ENCODE assay signal across 22 cellular contexts in genomic region chr9:120854596-120855327, GRCh38. TPM values are rescaled to one million over a fixed set of nuclear protein-coding genes. Genes with fewer than 3 reads are reported as not detected.
DNase-seq lines count a peak whose midpoint lies in the region; ATAC-seq and TF ChIP-seq lines count a peak whose summit lies in the region.
"Had no signal": no experiment of that assay in that cellular context is flagged by ENCODE, and none has a peak within 500 bp of the region (broad histone marks: within the 10 kb centered on the region; RNA-seq: fewer than 3 reads in every experiment).

No MANE protein-coding gene starts in this region.

- no peaks in the 10 kb centered on the region for H3K27me3 Mint-ChIP-seq in activated T-cell treated with anti-CD3 and anti-CD28 coated beads, Interleukin-2, amount 50 U/mL, for 72 hours (ENCODE audit: low read depth)
- no peaks in the 10 kb centered on the region for H3K27me3 Mint-ChIP-seq in CD8-positive, alpha-beta memory T cell
- H3K27me3 Mint-ChIP-seq in natural killer cell (ENCODE audit: low read depth in 2 of 2), result no peaks in the 10 kb centered on the region
- H3K27me3 Mint-ChIP-seq: activated B cell treated with CpG ODN at 0.5 μM for 24 hours had no signal

- no peaks in the 10 kb centered on the region for H3K9me3 Mint-ChIP-seq in activated T-cell treated with anti-CD3 and anti-CD28 coated beads, Interleukin-2, amount 50 U/mL, for 72 hours
- no peaks in the 10 kb centered on the region for H3K9me3 Mint-ChIP-seq in CD8-positive, alpha-beta memory T cell
- H3K9me3 Mint-ChIP-seq in activated naive CD4-positive, alpha-beta T cell treated with anti-CD3 and anti-CD28 coated beads, Interleukin-2, amount 50 U/mL, for 72 hours, result no peaks in the 10 kb centered on the region
- no peaks in the 10 kb centered on the region for H3K9me3 Mint-ChIP-seq in natural killer cell
- H3K9me3 Mint-ChIP-seq: activated B cell treated with CpG ODN at 0.5 μM for 24 hours, nephron had no signal

- H3K9me3 ChIP-seq in CD8-positive, alpha-beta memory T cell (ENCODE audit: low read length), result no peaks in the 10 kb centered on the region
- H3K9me3 ChIP-seq in body of pancreas, result no peaks in the 10 kb centered on the region
- H3K9me3 ChIP-seq: left lung, ovary, transverse colon had no signal

- peaks cover 0 to 15% of the 10 kb centered on the region in 2 donors for H3K36me3 Mint-ChIP-seq in activated T-cell treated with anti-CD3 and anti-CD28 coated beads, Interleukin-2, amount 50 U/mL, for 72 hours (ENCODE audit: insufficient read depth in 2 of 2)
- peaks cover 0 to 60% (median 3%) of the 10 kb centered on the region in 3 donors for H3K36me3 Mint-ChIP-seq in CD8-positive, alpha-beta memory T cell
- H3K36me3 Mint-ChIP-seq in activated naive CD4-positive, alpha-beta T cell treated with anti-CD3 and anti-CD28 coated beads, Interleukin-2, amount 50 U/mL, for 72 hours, result peaks cover 7 to 20% of the 10 kb centered on the region in 2 donors
- H3K36me3 Mint-ChIP-seq in natural killer cell, result no peaks in the 10 kb centered on the region

- H3K27ac ChIP-seq in CD8-positive, alpha-beta memory T cell (ENCODE audit: low read depth, low read length), result no peak overlapping the region
- no peak overlapping the region for H3K27ac ChIP-seq in body of pancreas
- H3K27ac ChIP-seq: KMS-11, left lung, ovary, transverse colon had no signal

- no peaks in the 10 kb centered on the region for H3K4me1 Mint-ChIP-seq in activated T-cell treated with anti-CD3 and anti-CD28 coated beads, Interleukin-2, amount 50 U/mL, for 72 hours (ENCODE audit: low read depth)
- H3K4me1 Mint-ChIP-seq in CD8-positive, alpha-beta memory T cell, result peaks cover 0 to 24% (median 23%) of the 10 kb centered on the region in 3 donors
- H3K4me1 Mint-ChIP-seq in natural killer cell, result peaks cover 5 to 15% of the 10 kb centered on the region in 2 donors

- H3K4me3 Mint-ChIP-seq in activated T-cell treated with anti-CD3 and anti-CD28 coated beads, Interleukin-2, amount 50 U/mL, for 72 hours, result no peak overlapping the region
- no peak overlapping the region for H3K4me3 Mint-ChIP-seq in CD8-positive, alpha-beta memory T cell
- H3K4me3 Mint-ChIP-seq in natural killer cell, result no peak overlapping the region
- H3K4me3 Mint-ChIP-seq: activated B cell treated with CpG ODN at 0.5 μM for 24 hours, nephron had no signal

- intact Hi-C loops in natural killer cell (cut with micrococcal nuclease) (no loop called here), body of pancreas (cut with DNase I) (no loop called here)

- no peak for DNase-seq in activated T-cell treated with anti-CD3 and anti-CD28 coated beads, Interleukin-2, amount 50 U/mL, for 72 hours
- DNase-seq in activated T-cell treated with anti-CD3 and anti-CD28 coated beads, Interleukin-2, amount 50 U/mL, for 1 hour, result no peak
- no peak for DNase-seq in CD8-positive, alpha-beta memory T cell
- no peak for DNase-seq in activated naive CD4-positive, alpha-beta T cell treated with anti-CD3 and anti-CD28 coated beads, Interleukin-2, amount 50 U/mL, for 72 hours (ENCODE audit: low spot score in 2 of 2)
- DNase-seq in natural killer cell (no peak), ureter (ENCODE audit: low spot score) (no peak), body of pancreas (no peak)
- DNase-seq: activated B cell treated with CpG ODN at 0.5 μM for 24 hours; left lung; NCI-H2081; NCI-H2227 treated with DMSO at 0.1 percent for 48 hours; NCI-H748 treated with DMSO at 0.1 percent for 48 hours; ovary; retina; stimulated activated CD4-positive, alpha-beta T cell treated with anti-CD3 and anti-CD28 coated beads, Interleukin-1b, Interleukin-23, amount 100 ng/mL, for 48 hours; stimulated activated CD8-positive, alpha-beta memory T cell treated with anti-CD3 and anti-CD28 coated beads, Interleukin-4, amount 100 ng/mL, for 48 hours; SW 1271; transverse colon had no signal

- no peaks in the 10 kb centered on the region for H3K27me3 ChIP-seq in CD8-positive, alpha-beta memory T cell (ENCODE audit: insufficient read depth, low read length, poor library complexity, severe bottlenecking)
- H3K27me3 ChIP-seq in body of pancreas, result no peaks in the 10 kb centered on the region
- H3K27me3 ChIP-seq: left lung, ovary, transverse colon had no signal

- CTCF ChIA-PET in CD8-positive, alpha-beta memory T cell (lab: Charles Lee), result no interaction called here

- no peaks in the 10 kb centered on the region for H3K4me1 ChIP-seq in CD8-positive, alpha-beta memory T cell (ENCODE audit: insufficient read depth, low read length)
- H3K4me1 ChIP-seq in body of pancreas, result peaks cover 13% of the 10 kb centered on the region
- H3K4me1 ChIP-seq: left lung had no signal

- no peak for ATAC-seq in activated T-cell treated with anti-CD3 and anti-CD28 coated beads, Interleukin-2, amount 50 U/mL, for 72 hours (replicated peaks in 1 of 2)
- no peak for ATAC-seq in activated naive CD4-positive, alpha-beta T cell treated with anti-CD3 and anti-CD28 coated beads, Interleukin-2, amount 50 U/mL, for 72 hours
- ATAC-seq in natural killer cell, result no peak
- no peak for ATAC-seq in body of pancreas
- ATAC-seq: HCT116, left lung had no signal

- 80 to 93% methylated on average over 3 of the region's 3 CpGs for WGBS in body of pancreas, 2 donors

- no peak for TF ChIP-seq CTCF in natural killer cell (IDR thresholded peaks at IDR 0.05)
- no peak for TF ChIP-seq CTCF in body of pancreas (IDR thresholded peaks at IDR 0.05)

- POLR2A ChIA-PET in CD8-positive, alpha-beta memory T cell (lab: Charles Lee), result interaction anchor here (1.2 kb wide), 1 partner anchor 37 kb away, joined by 4 read pairs; no protein-coding TSS in a partner anchor

- H3K4me3 ChIP-seq in CD8-positive, alpha-beta memory T cell (ENCODE audit: low read length), result no peak overlapping the region
- H3K4me3 ChIP-seq in body of pancreas, result no peak overlapping the region
- H3K4me3 ChIP-seq: left lung, ovary, smooth muscle cell, transverse colon had no signal

- TF ChIP-seq POLR2A in body of pancreas (IDR thresholded peaks at IDR 0.05), result no peak

- peak overlapping the region; percentile 69 for H3K27ac Mint-ChIP-seq in activated T-cell treated with anti-CD3 and anti-CD28 coated beads, Interleukin-2, amount 50 U/mL, for 72 hours
- peak overlapping the region in 6 of 8 donors; percentile 1 to 81 (median 62) for H3K27ac Mint-ChIP-seq in CD8-positive, alpha-beta memory T cell
- H3K27ac Mint-ChIP-seq in activated naive CD4-positive, alpha-beta T cell treated with anti-CD3 and anti-CD28 coated beads, Interleukin-2, amount 50 U/mL, for 72 hours, result peak overlapping the region; percentile 65 to 70
- H3K27ac Mint-ChIP-seq in natural killer cell, result peak overlapping the region; percentile 4 to 7
- H3K27ac Mint-ChIP-seq: activated B cell treated with CpG ODN at 0.5 μM for 24 hours, nephron had no signal

- H3K36me3 ChIP-seq in CD8-positive, alpha-beta memory T cell (ENCODE audit: insufficient read depth, low read length), result peaks cover 16% of the 10 kb centered on the region
- H3K36me3 ChIP-seq in body of pancreas (replicated peaks in 1 of 2; ENCODE audit: insufficient read depth in 1 of 2, low read depth in 2 of 2), result no peaks in the 10 kb centered on the region
- H3K36me3 ChIP-seq: ovary had no signal

RNA-seq across cellular contexts. Expression of gene PSMD5, which starts 12.0 kb away (rescaled TPM):
- 10 to 100 TPM; 48.6 to 59.0 TPM for total RNA-seq in activated T-cell treated with anti-CD3 and anti-CD28 coated beads, Interleukin-2, amount 50 U/mL, for 72 hours
- 10 to 100 TPM; 60.9 to 63.7 TPM for total RNA-seq in CD8-positive, alpha-beta memory T cell
- 21.1 TPM for polyA plus RNA-seq in CD8-positive, alpha-beta memory T cell
- total RNA-seq in activated naive CD4-positive, alpha-beta T cell treated with anti-CD3 and anti-CD28 coated beads, Interleukin-2, amount 50 U/mL, for 72 hours, result 10 to 100 TPM; 74.9 to 75.2 TPM
- 10 to 100 TPM; 24.6 to 41.2 (median 37.1) TPM for total RNA-seq in natural killer cell
- 53.4 TPM for total RNA-seq in ureter
- 10 to 100 TPM; 20.8 to 31.0 TPM for total RNA-seq in body of pancreas

RNA-seq across cellular contexts. Expression of gene PHF19, which starts 22.2 kb away (rescaled TPM):
- 100 to 1,000 TPM; 166 to 222 TPM for total RNA-seq in activated T-cell treated with anti-CD3 and anti-CD28 coated beads, Interleukin-2, amount 50 U/mL, for 72 hours
- 100 to 1,000 TPM; 206 to 214 TPM for total RNA-seq in CD8-positive, alpha-beta memory T cell
- 8.3 TPM for polyA plus RNA-seq in CD8-positive, alpha-beta memory T cell
- total RNA-seq in activated naive CD4-positive, alpha-beta T cell treated with anti-CD3 and anti-CD28 coated beads, Interleukin-2, amount 50 U/mL, for 72 hours, result 100 to 1,000 TPM; 305 to 312 TPM
- total RNA-seq in natural killer cell, result 10 to 100 TPM; 34.1 to 54.0 (median 47.8) TPM
- 33.3 TPM for total RNA-seq in ureter
- 1 to 10 TPM; 5.4 to 6.9 TPM for total RNA-seq in body of pancreas

Comparison
In these comparisons a context has a peak if more than half of its experiments do, and no peak if none do; other contexts are left out.
1. H3K27ac Mint-ChIP-seq: peak in every context shown above with its lines; median percentile 69 in activated T-cell treated with anti-CD3 and anti-CD28 coated beads, Interleukin-2, amount 50 U/mL, for 72 hours; 68 in activated naive CD4-positive, alpha-beta T cell treated with anti-CD3 and anti-CD28 coated beads, Interleukin-2, amount 50 U/mL, for 72 hours; 62 in CD8-positive, alpha-beta memory T cell; 6 in natural killer cell.